In genomic region chr6:15475261-15475660, GRCh38 we compare ENCODE assay signal across 20 cellular contexts.
A peak's percentile ranks its signal among the peaks of the same experiment; 100 is the strongest.
DNase-seq lines count a peak whose midpoint lies in the region; ATAC-seq and TF ChIP-seq lines count a peak whose summit lies in the region.
"Had no signal": no experiment of that assay in that cellular context is flagged by ENCODE, and none has a peak within 500 bp of the region (broad histone marks: within the 10 kb centered on the region; RNA-seq: fewer than 3 reads in every experiment).

No MANE protein-coding gene starts in this region.

- H3K27me3 ChIP-seq in heart left ventricle = no peaks in the 10 kb centered on the region
- no peaks in the 10 kb centered on the region for H3K27me3 ChIP-seq in endodermal cell (ENCODE audit: control insufficient read depth, insufficient read depth, low read length, poor library complexity, severe bottlenecking)
- H3K27me3 ChIP-seq in skeletal muscle tissue (ENCODE audit: control insufficient read depth in 3 of 3, insufficient read depth in 3 of 3, low read length in 3 of 3) = no peaks in the 10 kb centered on the region
- H3K27me3 ChIP-seq: pancreas had no signal

- peaks cover 9% of the 10 kb centered on the region for H3K36me3 Mint-ChIP-seq in HFFc6 (ENCODE audit: low read depth)
- H3K36me3 Mint-ChIP-seq in endodermal cell (ENCODE audit: low read depth) = peaks cover 36% of the 10 kb centered on the region

- H3K4me1 Mint-ChIP-seq in HFFc6 (ENCODE audit: low read depth) = peaks cover 79% of the 10 kb centered on the region
- peaks cover 32% of the 10 kb centered on the region for H3K4me1 Mint-ChIP-seq in endodermal cell

- peaks cover 7 to 97% (median 48%) of the 10 kb centered on the region in 12 donors for H3K4me1 ChIP-seq in heart left ventricle
- H3K4me1 ChIP-seq in endodermal cell (ENCODE audit: control insufficient read depth, insufficient read depth, low read length) = peaks cover 15% of the 10 kb centered on the region
- peaks cover 45 to 49% (median 48%) of the 10 kb centered on the region in 3 donors for H3K4me1 ChIP-seq in skeletal muscle tissue (ENCODE audit: control insufficient read depth in 3 of 3, insufficient read depth in 3 of 3, low read length in 3 of 3)
- no peaks in the 10 kb centered on the region for H3K4me1 ChIP-seq in mucosa of descending colon (ENCODE audit: low read depth)
- H3K4me1 ChIP-seq: pancreas had no signal

- no peak overlapping the region for H3K9ac ChIP-seq in endodermal cell (ENCODE audit: extremely low read depth, low read length, poor library complexity, severe bottlenecking)
- H3K9ac ChIP-seq in skeletal muscle tissue (ENCODE audit: low read depth in 1 of 3, low read length in 3 of 3) = no peak overlapping the region

- TF ChIP-seq CTCF in heart left ventricle (IDR thresholded peaks at IDR 0.05) (no peak), HFFc6 (IDR thresholded peaks at IDR 0.05) (no peak), endodermal cell (conservative IDR thresholded peaks at IDR 0.05) (no peak), mucosa of descending colon (IDR thresholded peaks at IDR 0.05) (no peak)

- ATAC-seq in heart left ventricle (no peak), left cardiac atrium (no peak), GM21786 (IDR thresholded peaks at IDR 0.05; ENCODE audit: unreplicated experiment) (no peak), GM18873 (IDR thresholded peaks at IDR 0.05; ENCODE audit: low FRiP score, unreplicated experiment) (no peak), mucosa of descending colon (no peak)
- ATAC-seq: HCT116, pancreas had no signal

- peak overlapping the region in 7 of 12 donors; percentile 52 to 86 (median 77) for H3K27ac ChIP-seq in heart left ventricle
- no peak overlapping the region for H3K27ac ChIP-seq in endodermal cell (ENCODE audit: low read depth, low read length)
- H3K27ac ChIP-seq in skeletal muscle tissue (ENCODE audit: low read depth, low read length) = peak overlapping the region; percentile 80
- H3K27ac ChIP-seq: pancreas had no signal

- H3K9me3 ChIP-seq in heart left ventricle (no peaks in the 10 kb centered on the region), endodermal cell (ENCODE audit: control insufficient read depth, low read length) (no peaks in the 10 kb centered on the region), skeletal muscle tissue (ENCODE audit: control insufficient read depth in 3 of 3, low read length in 3 of 3) (no peaks in the 10 kb centered on the region), mucosa of descending colon (no peaks in the 10 kb centered on the region)
- H3K9me3 ChIP-seq: pancreas had no signal

- WGBS in heart left ventricle, 4 donors = 79 to 93% (median 88%) methylated on average over 6 of the region's 6 CpGs
- 81 to 100% methylated on average over 1 to 6 of the region's 6 CpGs for WGBS in endodermal cell (ENCODE audit: insufficient coverage in 1 of 2, insufficient read length in 1 of 2), 2 experiments

- H3K36me3 ChIP-seq in heart left ventricle (peaks cover 0 to 18% (median 3%) of the 10 kb centered on the region in 9 donors), endodermal cell (ENCODE audit: control insufficient read depth, insufficient read depth, low read length) (peaks cover 65% of the 10 kb centered on the region), skeletal muscle tissue (ENCODE audit: control insufficient read depth in 3 of 3, insufficient read depth in 3 of 3, low read length in 3 of 3) (peaks cover 0 to 4% (median 4%) of the 10 kb centered on the region in 3 donors), mucosa of descending colon (ENCODE audit: low read depth) (no peaks in the 10 kb centered on the region)
- H3K36me3 ChIP-seq: pancreas had no signal

- H3K4me3 ChIP-seq in heart left ventricle (no peak overlapping the region), endodermal cell (ENCODE audit: low read length) (no peak overlapping the region), skeletal muscle tissue (ENCODE audit: low read length in 3 of 3) (no peak overlapping the region), mucosa of descending colon (no peak overlapping the region)
- H3K4me3 ChIP-seq: pancreas, SK-N-MC had no signal

- DNase-seq in heart left ventricle (no peak), left cardiac atrium (no peak), HFFc6 (no peak), endodermal cell (peak; percentile 38), mucosa of descending colon (no peak)
- DNase-seq: activated CD4-positive, CD25-positive, alpha-beta regulatory T cell treated with anti-CD3 and anti-CD28 coated beads, Interleukin-2, amount 50 U/mL, for 72 hours; activated CD8-positive, alpha-beta memory T cell treated with anti-CD3 and anti-CD28 coated beads, Interleukin-2, amount 50 U/mL, for 48 hours; activated naive CD4-positive, alpha-beta T cell; foreskin fibroblast; KG1; NCI-H82; pancreas; stimulated activated CD4-positive, alpha-beta T cell treated with anti-CD3 and anti-CD28 coated beads, Interleukin-2, amount 100 ng/mL, for 24 hours; substantia nigra had no signal

- H3K4me3 Mint-ChIP-seq in HFFc6 (no peak overlapping the region), endodermal cell (no peak overlapping the region)
- H3K4me3 Mint-ChIP-seq: brain had no signal

- intact Hi-C loops in heart left ventricle (cut with DNase I) = loop anchor here in 1 of 10 donors (10.0 kb wide), 1 partner anchor 600 kb away; no protein-coding TSS in a partner anchor
- intact Hi-C loops in left cardiac atrium (cut with DNase I) = no loop called here
- intact Hi-C loops in mucosa of descending colon (cut with DNase I, micrococcal nuclease) = no loop called here

- peak overlapping the region; percentile 94 for H3K27ac Mint-ChIP-seq in HFFc6
- H3K27ac Mint-ChIP-seq in endodermal cell = no peak overlapping the region
- H3K27ac Mint-ChIP-seq: brain had no signal

- H3K27me3 Mint-ChIP-seq in HFFc6 (ENCODE audit: insufficient read depth) = no peaks in the 10 kb centered on the region; the same call in 1 of the 2 replicates
- H3K27me3 Mint-ChIP-seq in endodermal cell (ENCODE audit: insufficient read depth) = no peaks in the 10 kb centered on the region
- H3K27me3 Mint-ChIP-seq: brain had no signal

- H3K9me3 Mint-ChIP-seq in HFFc6 = no peaks in the 10 kb centered on the region
- no peaks in the 10 kb centered on the region for H3K9me3 Mint-ChIP-seq in endodermal cell
- H3K9me3 Mint-ChIP-seq: brain had no signal

- TF ChIP-seq POLR2A in heart left ventricle (IDR thresholded peaks at IDR 0.05) = no peak
